In the genomic region with DNA sequence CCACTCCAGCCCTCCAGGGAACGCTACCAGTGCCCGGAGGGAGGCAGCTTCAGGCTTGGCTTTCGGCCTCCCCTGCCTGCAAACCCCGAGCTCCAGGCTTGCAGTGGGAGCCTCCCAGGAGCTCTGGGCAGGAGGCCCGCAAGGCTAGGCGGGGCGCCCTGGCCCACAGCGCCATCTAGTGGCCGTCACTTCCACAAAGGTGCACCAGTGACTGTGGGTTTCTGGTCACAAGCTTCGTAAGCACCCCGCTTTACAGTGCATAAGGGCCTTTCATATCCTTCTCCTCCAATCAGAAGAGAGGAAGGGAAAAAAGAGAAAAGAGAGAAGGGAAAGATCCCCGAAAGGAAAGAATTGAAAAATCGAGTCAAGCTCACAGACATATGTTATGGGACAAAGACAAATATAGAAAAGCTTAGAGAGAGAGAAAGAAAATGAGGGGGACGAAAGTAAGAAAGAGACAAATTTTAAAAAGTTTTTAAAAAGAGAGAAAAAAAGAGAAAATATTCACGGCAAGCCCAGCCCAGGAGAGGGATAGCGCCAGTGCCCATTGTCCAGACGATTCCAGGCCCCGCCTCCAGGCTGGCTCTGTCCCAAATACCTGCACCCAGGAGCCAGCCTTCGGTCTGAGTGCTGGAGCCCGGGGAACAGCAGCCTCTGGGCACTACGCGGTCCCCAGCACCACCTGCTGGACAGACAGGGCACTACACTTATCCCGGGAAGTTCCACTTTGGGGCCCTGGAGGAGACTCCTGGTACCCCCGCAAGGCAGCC, we compare ENCODE assay signal across 8 cellular contexts.
DNase-seq lines count a peak whose midpoint lies in the region; ATAC-seq and TF ChIP-seq lines count a peak whose summit lies in the region.

No MANE protein-coding gene starts in this region.

- no peak overlapping the region for H3K4me3 ChIP-seq in OCI-LY1 (ENCODE audit: low read depth, low read length, poor library complexity, severe bottlenecking)
- no peak overlapping the region for H3K4me3 ChIP-seq in mucosa of descending colon

- no peak overlapping the region for H3K27ac ChIP-seq in OCI-LY1 (ENCODE audit: low read depth, low read length, poor library complexity, severe bottlenecking)

- intact Hi-C loops in mucosa of descending colon (cut with DNase I, micrococcal nuclease): loop anchor here (5.0 to 10.0 kb wide), 3 partner anchors 833 to 958 kb away; a partner anchor contains a TSS

- H3K4me2 ChIP-seq in OCI-LY1 (ENCODE audit: low read length): no peak overlapping the region

- no peak overlapping the region for H3K9ac ChIP-seq in OCI-LY1 (ENCODE audit: low read length)

- H3K27me3 ChIP-seq in OCI-LY1 (ENCODE audit: insufficient read depth, low read length): no peaks in the 10 kb centered on the region; the same call in 1 of the 2 replicates

- no peak for TF ChIP-seq POLR2A in erythroblast (IDR thresholded peaks at IDR 0.05; ENCODE audit: low read length)

- TF ChIP-seq CTCF in OCI-LY1 (IDR thresholded peaks at IDR 0.05; ENCODE audit: low read length) (peak; percentile 65), mucosa of descending colon (IDR thresholded peaks at IDR 0.05) (peak; percentile 87)

- H3K79me2 ChIP-seq in OCI-LY1 (ENCODE audit: insufficient read depth, low read length): no peaks in the 10 kb centered on the region

- H2AFZ ChIP-seq in OCI-LY1 (ENCODE audit: low read length): no peak overlapping the region

- H3K9me2 ChIP-seq in OCI-LY1 (ENCODE audit: low read depth, low read length): no peaks in the 10 kb centered on the region

- H3K9me3 ChIP-seq in OCI-LY1 (ENCODE audit: low read length) (no peaks in the 10 kb centered on the region), mucosa of descending colon (no peaks in the 10 kb centered on the region)

- no peaks in the 10 kb centered on the region for H3F3A ChIP-seq in OCI-LY1 (ENCODE audit: insufficient read depth, low read length)

- peak; percentile 95 for ATAC-seq in mucosa of descending colon
- no peak for ATAC-seq in GM18520 (IDR thresholded peaks at IDR 0.05; ENCODE audit: unreplicated experiment)

- H3K4me1 ChIP-seq in OCI-LY1 (ENCODE audit: insufficient read depth, low read length, severe bottlenecking) (no peaks in the 10 kb centered on the region), mucosa of descending colon (ENCODE audit: low read depth) (peaks cover 20% of the 10 kb centered on the region)

- H4K20me1 ChIP-seq in OCI-LY1 (ENCODE audit: insufficient read depth, low read length): no peaks in the 10 kb centered on the region

- H3K36me3 ChIP-seq in OCI-LY1 (ENCODE audit: insufficient read depth, low read length): no peaks in the 10 kb centered on the region
- H3K36me3 ChIP-seq in mucosa of descending colon (ENCODE audit: low read depth): no peaks in the 10 kb centered on the region

- DNase-seq in GM04504 (ENCODE audit: low read depth) (peak; percentile 56), HuH-7.5 (ENCODE audit: low spot score) (peak; percentile 100), activated T-cell treated with anti-CD3 and anti-CD28 coated beads for 24 hours (ENCODE audit: low read depth) (peak; percentile 55), erythroblast (lab: John Stamatoyannopoulos, UW) (peak; percentile 77 to 86), mucosa of descending colon (peak; percentile 90 to 94 (median 93))
- DNase-seq in stimulated activated CD8-positive, alpha-beta memory T cell treated with anti-CD3 and anti-CD28 coated beads, Interleukin-2, amount 100 ng/mL, for 1 hour (ENCODE audit: low read depth in 2 of 2): peak; percentile 34 to 45

Comparison
In these comparisons a context has a peak if more than half of its experiments do, and no peak if none do; other contexts are left out.
1. DNase-seq: peak in every context shown above with its lines; median percentile 100 in HuH-7.5; 93 in mucosa of descending colon; 82 in erythroblast; 56 in GM04504; 55 in activated T-cell treated with anti-CD3 and anti-CD28 coated beads for 24 hours; 40 in stimulated activated CD8-positive, alpha-beta memory T cell treated with anti-CD3 and anti-CD28 coated beads, Interleukin-2, amount 100 ng/mL, for 1 hour.